Comparison of ENCODE assay signal across 8 cellular contexts in genomic region chr19:50556236-50557008, GRCh38. TPM values are rescaled to one million over a fixed set of nuclear protein-coding genes. Genes with fewer than 3 reads are reported as not detected.
DNase-seq lines count a peak whose midpoint lies in the region; ATAC-seq and TF ChIP-seq lines count a peak whose summit lies in the region.

No MANE protein-coding gene starts in this region.

- in situ Hi-C loops in HAP-1 (cut with MboI; ENCODE audit: low sequenced_read_pairs), result no loop called here

- peaks cover 4% of the 10 kb centered on the region; the same call in 1 of the 2 replicates for H3K4me1 ChIP-seq in HAP-1

- peak; percentile 10 for DNase-seq in AG09309 (ENCODE audit: low read depth)
- DNase-seq in HAP-1 (ENCODE audit: low spot score in 2 of 2), result peak; percentile 50 to 98
- DNase-seq in OCI-M2 (lab: John Stamatoyannopoulos, UW; ENCODE audit: unreplicated experiment), result peak; percentile 74
- DNase-seq in activated T-cell treated with anti-CD3 and anti-CD28 coated beads, Interleukin-2, amount 50 U/mL, for 1 hour, result peak; percentile 75
- peak; percentile 73 for DNase-seq in myocyte (ENCODE audit: low read depth)
- DNase-seq in stimulated activated CD8-positive, alpha-beta memory T cell treated with anti-CD3 and anti-CD28 coated beads, Interleukin-7, amount 100 ng/mL, for 24 hours (ENCODE audit: low read depth), result peak; percentile 64

- H3K9me3 ChIP-seq in HAP-1, result no peaks in the 10 kb centered on the region

- H3K27me3 ChIP-seq in HAP-1 (ENCODE audit: low read depth), result peaks cover 10% of the 10 kb centered on the region; the same call in 1 of the 2 replicates

- no peaks in the 10 kb centered on the region for H3K36me3 ChIP-seq in HAP-1 (replicated peaks)

- peak; percentile 93 for TF ChIP-seq CTCF in AG09309 (IDR thresholded peaks at IDR 0.05; ENCODE audit: control insufficient read depth, insufficient read depth, low read depth, low read length, missing control alignments)

- ATAC-seq in esophagus mucosa (peak; percentile 31), HG03521 (IDR thresholded peaks at IDR 0.05; ENCODE audit: unreplicated experiment) (no peak)

- H3K4me3 ChIP-seq in AG09309 (ENCODE audit: control insufficient read depth, low read depth, low read length) (peak overlapping the region; percentile 45), HAP-1 (peak overlapping the region; percentile 38)

RNA-seq across cellular contexts. Expression of gene LRRC4B, which starts 11.8 kb away (rescaled TPM):
- total RNA-seq in esophagus mucosa, result 0.24 TPM
- total RNA-seq in myocyte, result 0.05 TPM in 1 of 2 replicates, not detected in the other
- 0.08 TPM for polyA plus RNA-seq in myocyte (2012)

RNA-seq across cellular contexts. Expression of gene ASPDH, which starts 42.7 kb away (rescaled TPM):
- total RNA-seq in esophagus mucosa (not detected), myocyte (not detected in 2 replicates)
- 0.45 TPM for polyA plus RNA-seq in myocyte (2012)

RNA-seq across cellular contexts. Expression of gene JOSD2, which starts 45.4 kb away (rescaled TPM):
- total RNA-seq in esophagus mucosa, result 38.4 TPM
- total RNA-seq in myocyte, result 29.8 and 39.9 TPM in 2 replicates
- 68.9 TPM for polyA plus RNA-seq in myocyte (2012)

Comparison
In these comparisons a context has a peak if more than half of its experiments do, and no peak if none do; other contexts are left out.
1. DNase-seq: peak in every context shown above with its lines; median percentile 75 in activated T-cell treated with anti-CD3 and anti-CD28 coated beads, Interleukin-2, amount 50 U/mL, for 1 hour; 74 in HAP-1; 74 in OCI-M2; 73 in myocyte; 64 in stimulated activated CD8-positive, alpha-beta memory T cell treated with anti-CD3 and anti-CD28 coated beads, Interleukin-7, amount 100 ng/mL, for 24 hours; 10 in AG09309.